11 cellular contexts compared by ENCODE assay signal in genomic region chr11:67614730-67615454, GRCh38. TPM values are rescaled to one million over a fixed set of nuclear protein-coding genes. Genes with fewer than 3 reads are reported as not detected.
A peak's percentile ranks its signal among the peaks of the same experiment; 100 is the strongest.
DNase-seq lines count a peak whose midpoint lies in the region; ATAC-seq, FAIRE-seq and TF ChIP-seq lines count a peak whose summit lies in the region.
"Had no signal": no experiment of that assay in that cellular context is flagged by ENCODE, and none has a peak within 500 bp of the region (broad histone marks: within the 10 kb centered on the region; RNA-seq: fewer than 3 reads in every experiment).

No MANE protein-coding gene starts in this region.

- no peaks in the 10 kb centered on the region for H3K27me3 Mint-ChIP-seq in activated CD4-positive, alpha-beta T cell treated with anti-CD3 and anti-CD28 coated beads for 36 hours
- H3K27me3 Mint-ChIP-seq in activated B cell treated with CpG ODN at 0.5 μM for 24 hours, result no peaks in the 10 kb centered on the region

- POLR2A ChIA-PET in activated CD4-positive, alpha-beta T cell treated with anti-CD3 and anti-CD28 coated beads for 36 hours (lab: Charles Lee), result interaction anchor here (1.0 kb wide), 1 partner anchor 13 kb away, joined by 3 read pairs; no protein-coding TSS in a partner anchor
- POLR2A ChIA-PET in activated B cell treated with CpG ODN at 0.5 μM for 24 hours (lab: Charles Lee), result interaction anchor here (0.6 to 5.7 kb wide), 21 partner anchors 14 to 496 kb away, joined by 3 to 66 read pairs (median 5); partner anchors contain the start of genes ACY3, AIP, GSTP1 and KDM2A

- peaks cover 12 to 20% of the 10 kb centered on the region in 2 experiments for H3K36me3 ChIP-seq in keratinocyte (ENCODE audit: control insufficient read depth in 2 of 2, extremely low read depth in 1 of 2, insufficient read depth in 2 of 2, low read length in 2 of 2)
- peaks cover 0 to 32% (median 29%) of the 10 kb centered on the region in 5 donors for H3K36me3 ChIP-seq in subcutaneous abdominal adipose tissue (ENCODE audit: control insufficient read depth in 5 of 5, insufficient read depth in 5 of 5, low read length in 5 of 5)

- H3K27me3 ChIP-seq in keratinocyte (ENCODE audit: control insufficient read depth, extremely low read depth, insufficient read depth, low read length) (peaks cover 10% of the 10 kb centered on the region), subcutaneous abdominal adipose tissue (ENCODE audit: control insufficient read depth in 5 of 5, insufficient read depth in 4 of 5, low read length in 5 of 5) (peaks cover 0 to 18% (median 15%) of the 10 kb centered on the region in 5 donors)

- H3K36me3 Mint-ChIP-seq in activated CD4-positive, alpha-beta T cell treated with anti-CD3 and anti-CD28 coated beads for 36 hours (ENCODE audit: low read depth), result peaks cover 12% of the 10 kb centered on the region
- H3K36me3 Mint-ChIP-seq in activated B cell treated with CpG ODN at 0.5 μM for 24 hours (ENCODE audit: low read depth), result peaks cover 31% of the 10 kb centered on the region

- H3K4me1 Mint-ChIP-seq in activated CD4-positive, alpha-beta T cell treated with anti-CD3 and anti-CD28 coated beads for 36 hours, result peaks cover 22% of the 10 kb centered on the region
- H3K4me1 Mint-ChIP-seq in activated B cell treated with CpG ODN at 0.5 μM for 24 hours, result peaks cover 41% of the 10 kb centered on the region

- H3K9ac ChIP-seq in keratinocyte (ENCODE audit: control insufficient read depth, extremely low read depth, insufficient read depth, low read length) (peak overlapping the region; percentile 81), subcutaneous abdominal adipose tissue (ENCODE audit: low read length in 5 of 5) (peak overlapping the region in 3 of 5 donors; percentile 55 to 63 (median 61))

- H3K4me2 ChIP-seq in keratinocyte (ENCODE audit: control insufficient read depth, extremely low read depth, insufficient read depth, low read depth, low read length), result peak overlapping the region; percentile 83
- H3K4me2 ChIP-seq: A549 had no signal

- DNase-seq in activated CD4-positive, alpha-beta T cell treated with anti-CD3 and anti-CD28 coated beads for 36 hours, result no peak
- no peak for DNase-seq in activated CD4-positive, alpha-beta T cell treated with anti-CD3 and anti-CD28 coated beads for 1 hour
- DNase-seq in activated B cell treated with CpG ODN at 0.5 μM for 24 hours (no peak), keratinocyte (ENCODE audit: low read depth, low spot score) (no peak), MV-4-11 (lab: John Stamatoyannopoulos, UW) (no peak), NCI-H1436 treated with DMSO at 0.1 percent for 48 hours (lab: John Stamatoyannopoulos, UW) (no peak), NCI-H748 (lab: John Stamatoyannopoulos, UW; ENCODE audit: unreplicated experiment) (no peak)

- H3K27ac Mint-ChIP-seq in activated CD4-positive, alpha-beta T cell treated with anti-CD3 and anti-CD28 coated beads for 36 hours, result peak overlapping the region; percentile 93
- H3K27ac Mint-ChIP-seq in activated B cell treated with CpG ODN at 0.5 μM for 24 hours, result peak overlapping the region; percentile 99

- H3K9me3 Mint-ChIP-seq in activated CD4-positive, alpha-beta T cell treated with anti-CD3 and anti-CD28 coated beads for 36 hours (ENCODE audit: low read depth), result no peaks in the 10 kb centered on the region
- no peaks in the 10 kb centered on the region for H3K9me3 Mint-ChIP-seq in activated B cell treated with CpG ODN at 0.5 μM for 24 hours

- H3K4me3 ChIP-seq in keratinocyte (ENCODE audit: control insufficient read depth in 2 of 3, extremely low read depth in 1 of 3, insufficient read depth in 2 of 3, low read depth in 1 of 3, low read length in 3 of 3) (peak overlapping the region in 1 of 3 experiments; percentile 50), subcutaneous abdominal adipose tissue (ENCODE audit: low read depth in 1 of 5, low read length in 5 of 5) (peak overlapping the region in 2 of 5 donors; percentile 68 to 72)
- H3K4me3 ChIP-seq: A549, smooth muscle cell had no signal

- dilution Hi-C loops in keratinocyte (cut with MboI; ENCODE audit: extremely low pct_ligation_motif_present, low sequenced_read_pairs), result no loop called here

- no peaks in the 10 kb centered on the region for H4K20me1 ChIP-seq in keratinocyte (ENCODE audit: control insufficient read depth, extremely low read depth, insufficient read depth, low read length)

- peaks cover 13% of the 10 kb centered on the region for H3K4me1 ChIP-seq in keratinocyte (ENCODE audit: control insufficient read depth, extremely low read depth, insufficient read depth, low read length)
- peaks cover 0 to 18% (median 14%) of the 10 kb centered on the region in 5 donors for H3K4me1 ChIP-seq in subcutaneous abdominal adipose tissue (ENCODE audit: control insufficient read depth in 5 of 5, insufficient read depth in 5 of 5, low read length in 5 of 5)
- H3K4me1 ChIP-seq: A549 had no signal

- CTCF ChIA-PET in activated CD4-positive, alpha-beta T cell treated with anti-CD3 and anti-CD28 coated beads for 36 hours (lab: Charles Lee), result interaction anchor here (0.6 to 5.4 kb wide), 13 partner anchors 14 to 511 kb away, joined by 3 to 67 read pairs (median 4); partner anchors contain the start of genes NUDT8 and PPP1CA
- CTCF ChIA-PET in activated B cell treated with CpG ODN at 0.5 μM for 24 hours (lab: Charles Lee), result interaction anchor here (0.9 to 3.6 kb wide), 9 partner anchors 9 to 258 kb away, joined by 3 to 28 read pairs (median 4); partner anchors contain the start of genes GSTP1 and NUDT8

- TF ChIP-seq CTCF in activated B cell treated with CpG ODN at 0.5 μM for 24 hours (IDR thresholded peaks at IDR 0.05) (no peak), keratinocyte (optimal IDR thresholded peaks at IDR 0.05 in 1 of 3, IDR thresholded peaks at IDR 0.05 in 1 of 3, conservative IDR thresholded peaks at IDR 0.05 in 1 of 3; ENCODE audit: extremely low read depth in 1 of 3, insufficient read depth in 2 of 3, low read length in 3 of 3) (no peak)

- H3K9me3 ChIP-seq in keratinocyte (ENCODE audit: control insufficient read depth, low read depth, low read length) (no peaks in the 10 kb centered on the region), subcutaneous abdominal adipose tissue (ENCODE audit: control insufficient read depth in 5 of 5, low read length in 5 of 5) (no peaks in the 10 kb centered on the region)
- H3K9me3 ChIP-seq: A549 had no signal

- no peaks in the 10 kb centered on the region for H3K9me1 ChIP-seq in keratinocyte (ENCODE audit: control insufficient read depth, extremely low read depth, insufficient read depth, low read length)

- peak; percentile 4 for ATAC-seq in activated CD4-positive, alpha-beta T cell treated with anti-CD3 and anti-CD28 coated beads for 36 hours
- no peak for ATAC-seq in activated B cell treated with CpG ODN at 0.5 μM for 24 hours (ENCODE audit: low read depth)

- H3K4me3 Mint-ChIP-seq in activated CD4-positive, alpha-beta T cell treated with anti-CD3 and anti-CD28 coated beads for 36 hours, result peak overlapping the region; percentile 67
- peak overlapping the region; percentile 84 for H3K4me3 Mint-ChIP-seq in activated B cell treated with CpG ODN at 0.5 μM for 24 hours

- no peak for FAIRE-seq in keratinocyte (lab: Jason Lieb, UNC)
- FAIRE-seq: A549 had no signal

- peak overlapping the region; percentile 84 for H3K27ac ChIP-seq in keratinocyte (ENCODE audit: control insufficient read depth, insufficient read depth, low read length)
- H3K27ac ChIP-seq in subcutaneous abdominal adipose tissue (ENCODE audit: low read depth, low read length), result no peak overlapping the region
- H3K27ac ChIP-seq: A549 had no signal

- no peaks in the 10 kb centered on the region for H3K79me2 ChIP-seq in keratinocyte (ENCODE audit: control insufficient read depth, insufficient read depth, low read length)

- intact Hi-C loops in activated CD4-positive, alpha-beta T cell treated with anti-CD3 and anti-CD28 coated beads for 36 hours (cut with DNase I, micrococcal nuclease), result loop anchor here (1.0 to 5.0 kb wide), 5 partner anchors 9 to 108 kb away; partner anchors contain the start of genes NUDT8 (in 2 of the 2), CDK2AP2 (in 1 of the 2), NDUFV1 (in 1 of the 2) and PITPNM1 (in 1 of the 2)
- intact Hi-C loops in activated B cell treated with CpG ODN at 0.5 μM for 24 hours (cut with micrococcal nuclease), result loop anchor here (1.0 to 10.0 kb wide), 7 partner anchors 9 to 660 kb away; partner anchors contain the start of genes C11orf24, GSTP1, NDUFV1 and NUDT8

- H2AFZ ChIP-seq in keratinocyte (ENCODE audit: control insufficient read depth, low read length), result peak overlapping the region; percentile 89

RNA-seq across cellular contexts. Expression of gene NDUFV1, which starts 8.2 kb away (rescaled TPM):
- total RNA-seq in activated CD4-positive, alpha-beta T cell treated with anti-CD3 and anti-CD28 coated beads for 36 hours, result 100 to 1,000 TPM; 253 to 287 TPM
- 207 and 221 TPM in 2 replicates for total RNA-seq in activated B cell treated with CpG ODN at 0.5 μM for 24 hours
- 92.9 to 118 TPM (median 102 TPM) in 3 replicates for polyA plus RNA-seq in keratinocyte
- 74.0 TPM for polyA plus RNA-seq in keratinocyte (2011; ENCODE audit: low read depth)
- polyA plus RNA-seq in keratinocyte (2011; cell fraction: cytosol; rRNA removed), result 38.6 and 103 TPM in 2 replicates
- polyA plus RNA-seq in keratinocyte (2011; cell fraction: nucleus; rRNA removed), result 208 and 255 TPM in 2 replicates
- polyA plus RNA-seq in keratinocyte (2012; ENCODE audit: low replicate concordance), result 112 and 133 TPM in 2 replicates
- 69.1 to 102 TPM (median 70.3 TPM) in 3 replicates for polyA minus RNA-seq in keratinocyte
- polyA minus RNA-seq in keratinocyte (2011; cell fraction: cytosol; rRNA and poly(A)+ RNA removed), result 168 TPM
- polyA minus RNA-seq in keratinocyte (2011; cell fraction: nucleus; rRNA and poly(A)+ RNA removed), result 54.4 and 58.9 TPM in 2 replicates

RNA-seq across cellular contexts. Expression of gene NUDT8, which starts 14.8 kb away (rescaled TPM):
- 10 to 100 TPM; 17.0 to 23.4 TPM for total RNA-seq in activated CD4-positive, alpha-beta T cell treated with anti-CD3 and anti-CD28 coated beads for 36 hours
- total RNA-seq in activated B cell treated with CpG ODN at 0.5 μM for 24 hours, result 5.3 and 6.1 TPM in 2 replicates
- polyA plus RNA-seq in keratinocyte, result 1.1 to 1.6 TPM (median 1.5 TPM) in 3 replicates
- polyA plus RNA-seq in keratinocyte (2011; ENCODE audit: low read depth), result not detected
- 0.68 and 2.5 TPM in 2 replicates for polyA plus RNA-seq in keratinocyte (2011; cell fraction: cytosol; rRNA removed)
- polyA plus RNA-seq in keratinocyte (2011; cell fraction: nucleus; rRNA removed), result 1.9 and 2.7 TPM in 2 replicates
- polyA plus RNA-seq in keratinocyte (2012; ENCODE audit: low replicate concordance), result 6.7 and 15.8 TPM in 2 replicates
- 0.72 to 1.8 TPM in 2 of 3 replicates, not detected in the other for polyA minus RNA-seq in keratinocyte
- polyA minus RNA-seq in keratinocyte (2011; cell fraction: cytosol; rRNA and poly(A)+ RNA removed), result not detected
- 1.2 TPM in 1 of 2 replicates, not detected in the other for polyA minus RNA-seq in keratinocyte (2011; cell fraction: nucleus; rRNA and poly(A)+ RNA removed)

RNA-seq across cellular contexts. Expression of gene TBX10, which starts 24.7 kb away (rescaled TPM):
- total RNA-seq in activated CD4-positive, alpha-beta T cell treated with anti-CD3 and anti-CD28 coated beads for 36 hours, result not detected
- not detected in 2 replicates for total RNA-seq in activated B cell treated with CpG ODN at 0.5 μM for 24 hours
- not detected in 3 replicates for polyA plus RNA-seq in keratinocyte
- not detected for polyA plus RNA-seq in keratinocyte (2011; ENCODE audit: low read depth)
- polyA plus RNA-seq in keratinocyte (2011; cell fraction: cytosol; rRNA removed), result not detected in 2 replicates
- polyA plus RNA-seq in keratinocyte (2011; cell fraction: nucleus; rRNA removed), result not detected in 2 replicates
- polyA plus RNA-seq in keratinocyte (2012; ENCODE audit: low replicate concordance), result not detected in 2 replicates
- polyA minus RNA-seq in keratinocyte, result not detected in 3 replicates
- polyA minus RNA-seq in keratinocyte (2011; cell fraction: cytosol; rRNA and poly(A)+ RNA removed), result not detected
- not detected in 2 replicates for polyA minus RNA-seq in keratinocyte (2011; cell fraction: nucleus; rRNA and poly(A)+ RNA removed)
- total RNA-seq: smooth muscle cell had no signal
- polyA plus RNA-seq: A549, esophagus, smooth muscle cell had no signal

RNA-seq across cellular contexts. Expression of gene GSTP1, which starts 31.3 kb away (rescaled TPM):
- total RNA-seq in activated CD4-positive, alpha-beta T cell treated with anti-CD3 and anti-CD28 coated beads for 36 hours, result 100 to 1,000 TPM; 376 to 463 TPM
- 331 and 362 TPM in 2 replicates for total RNA-seq in activated B cell treated with CpG ODN at 0.5 μM for 24 hours
- polyA plus RNA-seq in keratinocyte, result 1,511 to 3,251 TPM (median 1,575 TPM) in 3 replicates
- 379 TPM for polyA plus RNA-seq in keratinocyte (2011; ENCODE audit: low read depth)
- 1,984 and 3,223 TPM in 2 replicates for polyA plus RNA-seq in keratinocyte (2011; cell fraction: cytosol; rRNA removed)
- 1,110 and 1,459 TPM in 2 replicates for polyA plus RNA-seq in keratinocyte (2011; cell fraction: nucleus; rRNA removed)
- 2,382 and 2,611 TPM in 2 replicates for polyA plus RNA-seq in keratinocyte (2012; ENCODE audit: low replicate concordance)
- polyA minus RNA-seq in keratinocyte, result 1,137 to 2,631 TPM (median 2,247 TPM) in 3 replicates
- polyA minus RNA-seq in keratinocyte (2011; cell fraction: cytosol; rRNA and poly(A)+ RNA removed), result 2,162 TPM
- polyA minus RNA-seq in keratinocyte (2011; cell fraction: nucleus; rRNA and poly(A)+ RNA removed), result 492 and 503 TPM in 2 replicates

RNA-seq across cellular contexts. Expression of gene ACY3, which starts 35.6 kb away (rescaled TPM):
- total RNA-seq in activated CD4-positive, alpha-beta T cell treated with anti-CD3 and anti-CD28 coated beads for 36 hours, result under 1 TPM; 0.46 TPM
- total RNA-seq in activated B cell treated with CpG ODN at 0.5 μM for 24 hours, result not detected in 2 replicates
- not detected in 3 replicates for polyA plus RNA-seq in keratinocyte
- polyA plus RNA-seq in keratinocyte (2011; ENCODE audit: low read depth), result not detected
- not detected in 2 replicates for polyA plus RNA-seq in keratinocyte (2011; cell fraction: cytosol; rRNA removed)
- polyA plus RNA-seq in keratinocyte (2011; cell fraction: nucleus; rRNA removed), result not detected in 2 replicates
- polyA plus RNA-seq in keratinocyte (2012; ENCODE audit: low replicate concordance), result 0.08 TPM in 1 of 2 replicates, not detected in the other
- polyA minus RNA-seq in keratinocyte, result not detected in 3 replicates
- not detected for polyA minus RNA-seq in keratinocyte (2011; cell fraction: cytosol; rRNA and poly(A)+ RNA removed)
- not detected in 2 replicates for polyA minus RNA-seq in keratinocyte (2011; cell fraction: nucleus; rRNA and poly(A)+ RNA removed)
- total RNA-seq: smooth muscle cell had no signal
- polyA plus RNA-seq: smooth muscle cell had no signal
